Comparison of ENCODE assay signal across 9 cellular contexts in genomic region chr18:9494778-9495302, GRCh38.
DNase-seq lines count a peak whose midpoint lies in the region; ATAC-seq, FAIRE-seq and TF ChIP-seq lines count a peak whose summit lies in the region.
"Had no signal": no experiment of that assay in that cellular context is flagged by ENCODE, and none has a peak within 500 bp of the region (broad histone marks: within the 10 kb centered on the region; RNA-seq: fewer than 3 reads in every experiment).

No MANE protein-coding gene starts in this region.

- FAIRE-seq in GM18507 (lab: Jason Lieb, UNC) = peak; percentile 91

- DNase-seq in GM18507 (ENCODE audit: extremely low spot score, insufficient read length, low read depth) (no peak), NB4 (ENCODE audit: low read depth) (peak; percentile 69), kidney tubule cell (ENCODE audit: low spot score) (peak; percentile 34), NCI-H69 (lab: John Stamatoyannopoulos, UW) (no peak), NCI-H2196 (lab: John Stamatoyannopoulos, UW; ENCODE audit: unreplicated experiment) (no peak), DMS53 (lab: John Stamatoyannopoulos, UW) (no peak), NCI-H146 (lab: John Stamatoyannopoulos, UW) (no peak)
- DNase-seq: effector CD4-positive, alpha-beta T cell had no signal

- ATAC-seq in HG02623 (IDR thresholded peaks at IDR 0.05; ENCODE audit: unreplicated experiment) = peak; percentile 71

- TF ChIP-seq CTCF in NB4 (IDR thresholded peaks at IDR 0.05; ENCODE audit: low read depth, low read length) = no peak

- no peak for TF ChIP-seq POLR2A in NB4 (IDR thresholded peaks at IDR 0.05; ENCODE audit: extremely low read depth, insufficient read length)

- H3K4me3 ChIP-seq in NB4 (ENCODE audit: low read depth, low read length) = no peak overlapping the region

Comparison
In these comparisons a context has a peak if more than half of its experiments do, and no peak if none do; other contexts are left out.
1. DNase-seq: peak in NB4 (single experiment) and kidney tubule cell (single experiment); none in GM18507 (single experiment), NCI-H69 (single experiment), NCI-H2196 (single experiment), DMS53 (single experiment) and NCI-H146 (single experiment).